8 cellular contexts compared by ENCODE assay signal in genomic region chr17:32875230-32875903, GRCh38. TPM values are rescaled to one million over a fixed set of nuclear protein-coding genes. Genes with fewer than 3 reads are reported as not detected.
DNase-seq lines count a peak whose midpoint lies in the region; ATAC-seq and TF ChIP-seq lines count a peak whose summit lies in the region.
"Had no signal": no experiment of that assay in that cellular context is flagged by ENCODE, and none has a peak within 500 bp of the region (broad histone marks: within the 10 kb centered on the region; RNA-seq: fewer than 3 reads in every experiment).

No MANE protein-coding gene starts in this region.

- H4K20me1 ChIP-seq in GM23338 (replicated peaks; ENCODE audit: insufficient read depth), result peaks cover 9% of the 10 kb centered on the region; the same call in 1 of the 2 replicates

- TF ChIP-seq CTCF in GM23338 (conservative IDR thresholded peaks at IDR 0.05; ENCODE audit: low read depth in 2 of 2), result no peak
- TF ChIP-seq CTCF in VCaP (conservative IDR thresholded peaks at IDR 0.05), result no peak
- TF ChIP-seq CTCF in foreskin keratinocyte (conservative IDR thresholded peaks at IDR 0.05), result no peak

- H3F3A ChIP-seq in GM23338 (replicated peaks; ENCODE audit: low read depth), result no peaks in the 10 kb centered on the region

- H3K79me2 ChIP-seq in GM23338 (replicated peaks; ENCODE audit: insufficient read depth), result peaks cover 42% of the 10 kb centered on the region

- ATAC-seq in GM23338 (no peak), foreskin keratinocyte (no peak), HG02678 (IDR thresholded peaks at IDR 0.05; ENCODE audit: unreplicated experiment) (no peak), HG03571 (IDR thresholded peaks at IDR 0.05; ENCODE audit: unreplicated experiment) (no peak)

- H3K27ac ChIP-seq in GM23338 (ENCODE audit: low read depth) (no peak overlapping the region), VCaP (peak overlapping the region; percentile 96), foreskin keratinocyte (peak overlapping the region; percentile 79), skin epidermis (peak overlapping the region in 14 of 21 experiments; percentile 81 to 99 (median 92))

- peaks cover 2% of the 10 kb centered on the region for H3K27me3 Mint-ChIP-seq in GM23338 (ENCODE audit: insufficient read depth, low read depth, poor library complexity)

- H3K4me2 ChIP-seq in GM23338, result peak overlapping the region; percentile 78

- H3K27ac Mint-ChIP-seq in GM23338, result no peak overlapping the region

- H3K9me2 ChIP-seq in GM23338 (ENCODE audit: insufficient read depth), result no peaks in the 10 kb centered on the region

- H3K27me3 ChIP-seq in GM23338 (ENCODE audit: insufficient read depth) (no peaks in the 10 kb centered on the region), foreskin keratinocyte (no peaks in the 10 kb centered on the region)
- H3K27me3 ChIP-seq: pancreas had no signal

- no peak overlapping the region for H2AFZ ChIP-seq in GM23338

- H3K36me3 ChIP-seq in GM23338 (ENCODE audit: insufficient read depth), result no peaks in the 10 kb centered on the region
- H3K36me3 ChIP-seq: pancreas had no signal

- H3K4me1 Mint-ChIP-seq in GM23338, result peaks cover 10% of the 10 kb centered on the region

- peak overlapping the region; percentile 93 for H3K4me3 Mint-ChIP-seq in GM23338

- in situ Hi-C loops in G401 (cut with HindIII; ENCODE audit: low sequenced_read_pairs), result no loop called here

- DNase-seq in GM23338 (ENCODE audit: low spot score) (no peak), foreskin keratinocyte (no peak), G401 (ENCODE audit: low spot score) (no peak)

- peaks cover 5% of the 10 kb centered on the region; the same call in 2 of the 3 replicates for H3K36me3 Mint-ChIP-seq in GM23338 (ENCODE audit: low read depth)

- H3K9me3 Mint-ChIP-seq in GM23338, result no peaks in the 10 kb centered on the region

- H3K4me3 ChIP-seq in GM23338, result peak overlapping the region; percentile 68
- peak overlapping the region; percentile 58 to 98 (median 93) for H3K4me3 ChIP-seq in skin epidermis

- H3K4me1 ChIP-seq in GM23338 (ENCODE audit: insufficient read depth) (peaks cover 11% of the 10 kb centered on the region), foreskin keratinocyte (peaks cover 30% of the 10 kb centered on the region)

TF ChIP-seq in GM23338, 12 proteins besides CTCF, POLR2A, EP300 and RAD21:
- TF ChIP-seq JUNB (IDR thresholded peaks at IDR 0.05; ENCODE audit: unreplicated experiment) (no peak), ZNF114 (CRISPR knock-in tag; IDR thresholded peaks at IDR 0.05) (no peak), EZH2 (IDR thresholded peaks at IDR 0.05; ENCODE audit: low read depth, unreplicated experiment) (no peak), NANOG (IDR thresholded peaks at IDR 0.05; ENCODE audit: borderline replicate concordance) (no peak), ZNF462 (CRISPR knock-in tag; IDR thresholded peaks at IDR 0.05) (no peak), REST (IDR thresholded peaks at IDR 0.05; ENCODE audit: unreplicated experiment) (no peak)

RNA-seq across cellular contexts. Expression of gene MYO1D, which starts 1.6 kb away (rescaled TPM):
- total RNA-seq in GM23338 (2014; rRNA removed; shearing (Covaris generic)), result 28.6 and 29.9 TPM in 2 replicates
- 8.5 and 8.6 TPM in 2 replicates for polyA plus RNA-seq in GM23338 (2016; fragmentation: Nextera tagmentation; extraction: Ambion mirVana)
- total RNA-seq in foreskin keratinocyte, result 61.6 and 62.2 TPM in 2 replicates
- 24.3 and 29.5 TPM in 2 replicates for polyA plus RNA-seq in foreskin keratinocyte
- total RNA-seq in G401 (2014; rRNA removed; shearing (Covaris generic)), result 0.68 and 3.7 TPM in 2 replicates

RNA-seq across cellular contexts. Expression of gene TMEM98, which starts 52.6 kb away (rescaled TPM):
- 85.4 and 94.8 TPM in 2 replicates for total RNA-seq in GM23338 (2014; rRNA removed; shearing (Covaris generic))
- 54.5 and 60.4 TPM in 2 replicates for polyA plus RNA-seq in GM23338 (2016; fragmentation: Nextera tagmentation; extraction: Ambion mirVana)
- total RNA-seq in foreskin keratinocyte, result 46.6 and 53.7 TPM in 2 replicates
- 70.5 and 71.3 TPM in 2 replicates for polyA plus RNA-seq in foreskin keratinocyte
- total RNA-seq in G401 (2014; rRNA removed; shearing (Covaris generic)), result 0.07 and 0.74 TPM in 2 replicates

Comparison
In these comparisons a context has a peak if more than half of its experiments do, and no peak if none do; other contexts are left out.
1. RNA of gene TMEM98, which starts 52.6 kb away (total RNA-seq): 85.4 to 94.8 TPM in GM23338 and 46.6 to 53.7 TPM in foreskin keratinocyte; 0.07 to 0.74 TPM in G401; every median in the first group is over 10 times any median in the second.